ENCODE assay signal across 13 cellular contexts in genomic region chr7:150307904-150308303, GRCh38. TPM values are rescaled to one million over a fixed set of nuclear protein-coding genes. Genes with fewer than 3 reads are reported as not detected.
"Had no signal": no experiment of that assay in that cellular context is flagged by ENCODE, and none has a peak within 500 bp of the region (broad histone marks: within the 10 kb centered on the region; RNA-seq: fewer than 3 reads in every experiment).

No MANE protein-coding gene starts in this region.

- H3K4me1 ChIP-seq: tibial artery had no signal

- H3K4me3 ChIP-seq: heart right ventricle, mucosa of descending colon, pancreas, tibial artery had no signal

- H3K27me3 ChIP-seq: pancreas, tibial artery had no signal

- H3K9me3 Mint-ChIP-seq: activated naive CD4-positive, alpha-beta T cell treated with anti-CD3 and anti-CD28 coated beads for 36 hours had no signal

- H3K27me3 Mint-ChIP-seq: activated CD4-positive, alpha-beta T cell treated with anti-CD3 and anti-CD28 coated beads, Interleukin-2, amount 10 ng/mL, durations not matched to agents 7 days and 5 days; naive thymus-derived CD4-positive, alpha-beta T cell had no signal

- H3K36me3 ChIP-seq: heart right ventricle, pancreas, tibial artery had no signal

- H3K9me3 ChIP-seq: heart right ventricle, mucosa of descending colon, pancreas, tibial artery had no signal

- H3K27ac Mint-ChIP-seq: activated CD4-positive, alpha-beta T cell treated with anti-CD3 and anti-CD28 coated beads, Interleukin-2, amount 10 ng/mL, durations not matched to agents 7 days and 5 days; activated naive CD4-positive, alpha-beta T cell treated with anti-CD3 and anti-CD28 coated beads for 36 hours had no signal

- ATAC-seq: heart right ventricle; left colon; mucosa of descending colon; naive thymus-derived CD4-positive, alpha-beta T cell; pancreas had no signal

- H3K4me3 Mint-ChIP-seq: activated CD4-positive, alpha-beta T cell treated with anti-CD3 and anti-CD28 coated beads, Interleukin-2, amount 10 ng/mL, durations not matched to agents 7 days and 5 days; activated naive CD4-positive, alpha-beta T cell treated with anti-CD3 and anti-CD28 coated beads for 36 hours; naive thymus-derived CD4-positive, alpha-beta T cell had no signal

- H3K4me1 Mint-ChIP-seq: activated CD4-positive, alpha-beta T cell treated with anti-CD3 and anti-CD28 coated beads, Interleukin-2, amount 10 ng/mL, durations not matched to agents 7 days and 5 days had no signal

- H3K27ac ChIP-seq: epithelial cell of prostate, heart right ventricle, pancreas, tibial artery had no signal

- DNase-seq: activated CD4-positive, alpha-beta T cell treated with anti-CD3 and anti-CD28 coated beads, Interleukin-2, amount 10 ng/mL, durations not matched to agents 7 days and 5 days; activated CD8-positive, alpha-beta memory T cell treated with anti-CD3 and anti-CD28 coated beads for 24 hours; activated naive CD4-positive, alpha-beta T cell treated with anti-CD3 and anti-CD28 coated beads for 36 hours; heart right ventricle; left colon; mucosa of descending colon; naive thymus-derived CD4-positive, alpha-beta T cell; pancreas; stimulated activated CD4-positive, alpha-beta T cell treated with anti-CD3 and anti-CD28 coated beads, Interleukin-15, amount 100 ng/mL, for 24 hours; stimulated activated CD4-positive, alpha-beta T cell treated with anti-CD3 and anti-CD28 coated beads, Interleukin-4, amount 100 ng/mL, for 1 hour; stimulated activated naive CD4-positive, alpha-beta T cell; tibial artery had no signal

RNA-seq across cellular contexts. Expression of gene RARRES2, which starts 33.5 kb away (rescaled TPM):
- total RNA-seq: activated CD4-positive, alpha-beta T cell treated with anti-CD3 and anti-CD28 coated beads, Interleukin-2, amount 10 ng/mL, durations not matched to agents 7 days and 5 days; activated naive CD4-positive, alpha-beta T cell treated with anti-CD3 and anti-CD28 coated beads for 36 hours had no signal
- polyA plus RNA-seq: naive thymus-derived CD4-positive, alpha-beta T cell had no signal
